Comparison of ENCODE assay signal across 10 cellular contexts in the genomic region with DNA sequence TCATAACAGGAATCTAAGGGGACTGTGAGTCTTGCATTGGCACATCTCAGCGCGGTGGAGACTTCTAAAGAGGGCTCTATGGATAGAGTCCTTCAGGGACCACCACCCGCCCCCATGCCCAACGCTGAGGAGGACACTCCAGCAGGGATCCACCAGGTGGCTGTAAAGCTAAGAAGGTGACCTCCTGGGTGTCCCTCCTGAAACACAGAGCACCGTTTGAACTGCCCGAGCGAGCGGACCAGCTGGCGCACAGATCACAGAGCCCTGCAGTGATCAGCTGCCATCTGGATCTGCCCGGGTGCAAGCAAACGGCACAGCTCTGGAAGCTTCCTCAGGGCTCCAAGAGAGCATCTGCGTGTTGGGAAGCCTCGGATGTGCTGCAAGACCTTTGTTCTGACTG. TPM values are rescaled to one million over a fixed set of nuclear protein-coding genes. Genes with fewer than 3 reads are reported as not detected.
DNase-seq lines count a peak whose midpoint lies in the region; ATAC-seq and TF ChIP-seq lines count a peak whose summit lies in the region.
"Had no signal": no experiment of that assay in that cellular context is flagged by ENCODE, and none has a peak within 500 bp of the region (broad histone marks: within the 10 kb centered on the region; RNA-seq: fewer than 3 reads in every experiment).

No MANE protein-coding gene starts in this region.

- BruUV-seq in A673 (replicated peaks; lab: Mats Ljungman, UMichigan): no TSS peak

- no CpG with 5 or more reads among the region's 13 CpGs for WGBS in neuronal stem cell (ENCODE audit: extremely low coverage in 2 of 2, insufficient read length in 2 of 2, insufficient replicate concordance in 1 of 2), 2 donors

- POLR2A ChIA-PET in A673 (lab: Charles Lee; ENCODE audit: low non-redundant PET): no interaction called here
- POLR2A ChIA-PET in CD8-positive, alpha-beta memory T cell (lab: Charles Lee): interaction anchor here (1.0 kb wide), 1 partner anchor 414 kb away, joined by 3 read pairs; a partner anchor contains a TSS

- no peak overlapping the region for H3K4me3 Mint-ChIP-seq in CD8-positive, alpha-beta memory T cell
- no peak overlapping the region for H3K4me3 Mint-ChIP-seq in activated CD8-positive, alpha-beta memory T cell treated with anti-CD3 and anti-CD28 coated beads, Interleukin-2, amount 10 ng/mL, durations not matched to agents 7 days and 5 days
- H3K4me3 Mint-ChIP-seq in GM23338: no peak overlapping the region

- H2AFZ ChIP-seq in neuronal stem cell (ENCODE audit: low read length) (no peak overlapping the region), GM23338 (no peak overlapping the region)

- no peak overlapping the region for H3K23ac ChIP-seq in neuronal stem cell (ENCODE audit: low read depth, low read length, poor library complexity)

- no peak overlapping the region for H3K14ac ChIP-seq in neuronal stem cell (ENCODE audit: low read length)

- no peak overlapping the region for H2BK5ac ChIP-seq in neuronal stem cell (ENCODE audit: low read length)

- H4K91ac ChIP-seq in neuronal stem cell (ENCODE audit: low read depth, low read length, poor library complexity): no peak overlapping the region

- H2AK5ac ChIP-seq in neuronal stem cell (ENCODE audit: low read depth, low read length): no peak overlapping the region

- H3K4me3 ChIP-seq in A673 (ENCODE audit: low read depth, low read length, poor library complexity, severe bottlenecking) (no peak overlapping the region), breast epithelium (no peak overlapping the region), neuronal stem cell (ENCODE audit: low read length in 2 of 2) (no peak overlapping the region), GM23338 (no peak overlapping the region)
- H3K4me3 ChIP-seq in CD8-positive, alpha-beta memory T cell (ENCODE audit: low read length): no peak overlapping the region
- H3K4me3 ChIP-seq: lung had no signal

- no peak for DNase-seq in A673 (ENCODE audit: low spot score)
- DNase-seq in NCI-H1694 treated with DMSO at 0.1 percent for 48 hours (lab: John Stamatoyannopoulos, UW): peak; percentile 93
- DNase-seq in breast epithelium (ENCODE audit: low spot score in 2 of 2): no peak
- no peak for DNase-seq in neuronal stem cell (ENCODE audit: low spot score)
- no peak for DNase-seq in CD8-positive, alpha-beta memory T cell
- no peak for DNase-seq in activated CD8-positive, alpha-beta memory T cell treated with anti-CD3 and anti-CD28 coated beads, Interleukin-2, amount 10 ng/mL, durations not matched to agents 7 days and 5 days
- DNase-seq in GM23338 (ENCODE audit: low spot score): no peak

- no peak overlapping the region for H3K4ac ChIP-seq in neuronal stem cell (ENCODE audit: low read length)

- H3K18ac ChIP-seq in neuronal stem cell (ENCODE audit: low read length): peak overlapping the region; percentile 65

- H3K36me3 Mint-ChIP-seq in CD8-positive, alpha-beta memory T cell: no peaks in the 10 kb centered on the region
- H3K36me3 Mint-ChIP-seq in activated CD8-positive, alpha-beta memory T cell treated with anti-CD3 and anti-CD28 coated beads, Interleukin-2, amount 10 ng/mL, durations not matched to agents 7 days and 5 days: no peaks in the 10 kb centered on the region
- no peaks in the 10 kb centered on the region for H3K36me3 Mint-ChIP-seq in GM23338 (ENCODE audit: low read depth)

- no peak for ATAC-seq in activated CD8-positive, alpha-beta memory T cell treated with anti-CD3 and anti-CD28 coated beads, Interleukin-2, amount 10 ng/mL, durations not matched to agents 7 days and 5 days
- ATAC-seq in GM18858 (IDR thresholded peaks at IDR 0.05; ENCODE audit: unreplicated experiment) (no peak), GM23338 (no peak)

- no peaks in the 10 kb centered on the region for H3K79me1 ChIP-seq in neuronal stem cell (ENCODE audit: low read depth, low read length)

- H3K9me3 ChIP-seq in A673 (ENCODE audit: low read depth, low read length, poor library complexity, severe bottlenecking): no peaks in the 10 kb centered on the region
- H3K9me3 ChIP-seq in breast epithelium: no peaks in the 10 kb centered on the region
- H3K9me3 ChIP-seq in neuronal stem cell (replicated peaks in 1 of 2; ENCODE audit: control insufficient read depth in 2 of 2, insufficient read depth in 1 of 2, low read depth in 1 of 2, low read length in 2 of 2): no peaks in the 10 kb centered on the region
- H3K9me3 ChIP-seq in CD8-positive, alpha-beta memory T cell (ENCODE audit: low read length): no peaks in the 10 kb centered on the region

- TF ChIP-seq POLR2A in breast epithelium (IDR thresholded peaks at IDR 0.05): no peak

- H3K36me3 ChIP-seq in A673 (ENCODE audit: insufficient read depth, low read length, poor library complexity, severe bottlenecking): no peaks in the 10 kb centered on the region
- H3K36me3 ChIP-seq in breast epithelium: no peaks in the 10 kb centered on the region
- H3K36me3 ChIP-seq in neuronal stem cell (replicated peaks in 1 of 2; ENCODE audit: control insufficient read depth in 2 of 2, insufficient read depth in 2 of 2, low read length in 2 of 2): no peaks in the 10 kb centered on the region
- no peaks in the 10 kb centered on the region for H3K36me3 ChIP-seq in CD8-positive, alpha-beta memory T cell (ENCODE audit: insufficient read depth, low read length)
- no peaks in the 10 kb centered on the region for H3K36me3 ChIP-seq in GM23338 (ENCODE audit: insufficient read depth)

- H3K9ac ChIP-seq in neuronal stem cell (ENCODE audit: low read depth, low read length, poor library complexity): no peak overlapping the region

- H4K8ac ChIP-seq in neuronal stem cell (ENCODE audit: low read depth, low read length): no peak overlapping the region

- no peaks in the 10 kb centered on the region for H3F3A ChIP-seq in GM23338 (replicated peaks; ENCODE audit: low read depth)

- H3K9me3 Mint-ChIP-seq in CD8-positive, alpha-beta memory T cell: no peaks in the 10 kb centered on the region
- no peaks in the 10 kb centered on the region for H3K9me3 Mint-ChIP-seq in activated CD8-positive, alpha-beta memory T cell treated with anti-CD3 and anti-CD28 coated beads, Interleukin-2, amount 10 ng/mL, durations not matched to agents 7 days and 5 days (ENCODE audit: low read depth)
- no peaks in the 10 kb centered on the region for H3K9me3 Mint-ChIP-seq in GM23338

- H3K27ac ChIP-seq in A673 (ENCODE audit: low read depth, low read length, poor library complexity, severe bottlenecking): peak overlapping the region; percentile 42
- peak overlapping the region; percentile 86 to 94 for H3K27ac ChIP-seq in breast epithelium
- H3K27ac ChIP-seq in neuronal stem cell (replicated peaks; ENCODE audit: low read length): no peak overlapping the region
- H3K27ac ChIP-seq in CD8-positive, alpha-beta memory T cell (ENCODE audit: low read depth, low read length): no peak overlapping the region
- H3K27ac ChIP-seq in GM23338 (ENCODE audit: low read depth): no peak overlapping the region

- no peaks in the 10 kb centered on the region for H3K9me2 ChIP-seq in GM23338 (ENCODE audit: insufficient read depth)

- H3K4me1 ChIP-seq in A673 (ENCODE audit: insufficient read depth, low read length, poor library complexity, severe bottlenecking) (peaks cover 36% of the 10 kb centered on the region), breast epithelium (peaks cover 0 to 4% of the 10 kb centered on the region in 2 donors), neuronal stem cell (ENCODE audit: control insufficient read depth in 2 of 2, insufficient read depth in 1 of 2, low read depth in 1 of 2, low read length in 2 of 2) (peaks cover 3% of the 10 kb centered on the region in 2 donors), GM23338 (ENCODE audit: insufficient read depth) (peaks cover 9% of the 10 kb centered on the region; the same call in 1 of the 2 replicates)
- H3K4me1 ChIP-seq in CD8-positive, alpha-beta memory T cell (ENCODE audit: insufficient read depth, low read length): peaks cover 10% of the 10 kb centered on the region

- peaks cover 18 to 48% (median 31%) of the 10 kb centered on the region in 3 donors for H3K4me1 Mint-ChIP-seq in CD8-positive, alpha-beta memory T cell
- peaks cover 24% of the 10 kb centered on the region for H3K4me1 Mint-ChIP-seq in activated CD8-positive, alpha-beta memory T cell treated with anti-CD3 and anti-CD28 coated beads, Interleukin-2, amount 10 ng/mL, durations not matched to agents 7 days and 5 days
- H3K4me1 Mint-ChIP-seq in GM23338: peaks cover 14% of the 10 kb centered on the region

- no peak overlapping the region for H3K27ac Mint-ChIP-seq in CD8-positive, alpha-beta memory T cell
- H3K27ac Mint-ChIP-seq in activated CD8-positive, alpha-beta memory T cell treated with anti-CD3 and anti-CD28 coated beads, Interleukin-2, amount 10 ng/mL, durations not matched to agents 7 days and 5 days: no peak overlapping the region
- H3K27ac Mint-ChIP-seq in GM23338: no peak overlapping the region
- H3K27ac Mint-ChIP-seq: progenitor cell of endocrine pancreas had no signal

- CTCF ChIA-PET in A673 (lab: Charles Lee): no interaction called here
- CTCF ChIA-PET in CD8-positive, alpha-beta memory T cell (lab: Charles Lee): interaction anchor here (1.2 to 3.4 kb wide), 5 partner anchors 13 to 54 kb away, joined by 3 to 19 read pairs (median 4); a partner anchor contains a TSS
- CTCF ChIA-PET in activated CD8-positive, alpha-beta memory T cell treated with anti-CD3 and anti-CD28 coated beads, Interleukin-2, amount 10 ng/mL, durations not matched to agents 7 days and 5 days (lab: Charles Lee): interaction anchor here (0.6 to 1.3 kb wide), 4 partner anchors 31 to 92 kb away, joined by 3 read pairs; no protein-coding TSS in a partner anchor

- TF ChIP-seq CTCF in A673 (conservative IDR thresholded peaks at IDR 0.05; ENCODE audit: low read depth, low read length): no peak
- TF ChIP-seq CTCF in breast epithelium (IDR thresholded peaks at IDR 0.05): no peak
- TF ChIP-seq CTCF in GM23338 (conservative IDR thresholded peaks at IDR 0.05; ENCODE audit: low read depth in 2 of 2): no peak

- intact Hi-C loops in A673 (cut with micrococcal nuclease; ENCODE audit: unreplicated experiment) (no loop called here), breast epithelium (cut with DNase I; ENCODE audit: low total_unique reads) (no loop called here)

- no peaks in the 10 kb centered on the region for H3K79me2 ChIP-seq in GM23338 (replicated peaks; ENCODE audit: insufficient read depth)

- no peak overlapping the region for H2BK15ac ChIP-seq in neuronal stem cell (ENCODE audit: low read length)

- H2BK120ac ChIP-seq in neuronal stem cell (ENCODE audit: low read depth, low read length): no peak overlapping the region

- peaks cover 0 to 4% of the 10 kb centered on the region in 2 donors for H3K27me3 Mint-ChIP-seq in CD8-positive, alpha-beta memory T cell
- H3K27me3 Mint-ChIP-seq in activated CD8-positive, alpha-beta memory T cell treated with anti-CD3 and anti-CD28 coated beads, Interleukin-2, amount 10 ng/mL, durations not matched to agents 7 days and 5 days: no peaks in the 10 kb centered on the region
- peaks cover 12% of the 10 kb centered on the region for H3K27me3 Mint-ChIP-seq in GM23338 (ENCODE audit: insufficient read depth, low read depth, poor library complexity)
- H3K27me3 Mint-ChIP-seq: progenitor cell of endocrine pancreas had no signal

- no peak overlapping the region for H2BK12ac ChIP-seq in neuronal stem cell (ENCODE audit: low read length)

- H3K27me3 ChIP-seq in A673 (replicated peaks; ENCODE audit: insufficient read depth, low read depth, low read length, poor library complexity) (no peaks in the 10 kb centered on the region), breast epithelium (no peaks in the 10 kb centered on the region), neuronal stem cell (ENCODE audit: control insufficient read depth in 3 of 3, insufficient read depth in 3 of 3, low read depth in 1 of 3, low read length in 3 of 3) (peaks cover 0 to 8% (median 0%) of the 10 kb centered on the region in 3 experiments), GM23338 (ENCODE audit: insufficient read depth) (no peaks in the 10 kb centered on the region)
- no peaks in the 10 kb centered on the region for H3K27me3 ChIP-seq in CD8-positive, alpha-beta memory T cell (ENCODE audit: insufficient read depth, low read length, poor library complexity, severe bottlenecking)

- H3K4me2 ChIP-seq in neuronal stem cell (ENCODE audit: insufficient read depth, low read length, poor library complexity, severe bottlenecking) (no peak overlapping the region), GM23338 (no peak overlapping the region)

- H4K20me1 ChIP-seq in GM23338 (replicated peaks; ENCODE audit: insufficient read depth): no peaks in the 10 kb centered on the region; the same call in 1 of the 2 replicates

RNA-seq across cellular contexts. Expression of a gene that starts 51.3 kb away (rescaled TPM):
- total RNA-seq in A673 (2021) (1.7 and 1.9 TPM in 2 replicates), breast epithelium (10 to 100 TPM; 63.3 to 78.3 (median 66.1) TPM)
- polyA plus RNA-seq in neuronal stem cell (2013, experiment 1 of 2): 2.1 TPM
- 1.4 TPM for polyA plus RNA-seq in neuronal stem cell (2013, experiment 2 of 2)
- 10 to 100 TPM; 76.9 to 79.9 TPM for total RNA-seq in CD8-positive, alpha-beta memory T cell
- 24.1 TPM for polyA plus RNA-seq in CD8-positive, alpha-beta memory T cell
- 100 to 1,000 TPM in 1 of 2 experiments, 10 to 100 TPM in 1; 64.9 to 131 TPM for total RNA-seq in activated CD8-positive, alpha-beta memory T cell treated with anti-CD3 and anti-CD28 coated beads, Interleukin-2, amount 10 ng/mL, durations not matched to agents 7 days and 5 days
- total RNA-seq in GM23338 (2014; rRNA removed; shearing (Covaris generic)): 0.16 and 1.0 TPM in 2 replicates
- polyA plus RNA-seq in GM23338 (2016; fragmentation: Nextera tagmentation; extraction: Ambion mirVana): 0.14 and 0.21 TPM in 2 replicates

Comparison
In these comparisons a context has a peak if more than half of its experiments do, and no peak if none do; other contexts are left out.
1. H3K27ac ChIP-seq: peak in A673 (single experiment) and breast epithelium (2 of 2); none in neuronal stem cell (single experiment), CD8-positive, alpha-beta memory T cell (single experiment) and GM23338 (single experiment).
2. RNA of a gene that starts 51.3 kb away (total RNA-seq): 64.9 to 131 TPM in activated CD8-positive, alpha-beta memory T cell treated with anti-CD3 and anti-CD28 coated beads, Interleukin-2, amount 10 ng/mL, durations not matched to agents 7 days and 5 days, 76.9 to 79.9 TPM in CD8-positive, alpha-beta memory T cell and 63.3 to 78.3 TPM in breast epithelium; 1.7 to 1.9 TPM in A673 and 0.16 to 1.0 TPM in GM23338; every median in the first group is over 10 times any median in the second.